ENCODE assay signal across 8 cellular contexts in genomic region chr14:49895480-49895879, GRCh38. TPM values are rescaled to one million over a fixed set of nuclear protein-coding genes. Genes with fewer than 3 reads are reported as not detected.
DNase-seq lines count a peak whose midpoint lies in the region; ATAC-seq and TF ChIP-seq lines count a peak whose summit lies in the region.

No MANE protein-coding gene starts in this region.

- H3K27ac ChIP-seq in HUES64 (ENCODE audit: low read depth, low read length), result no peak overlapping the region

- peak overlapping the region; percentile 89 for H3K4me3 ChIP-seq in AG10803 (ENCODE audit: low read length)
- peak overlapping the region; percentile 100 for H3K4me3 ChIP-seq in HUES64 (ENCODE audit: low read length)
- H3K4me3 ChIP-seq in astrocyte of the spinal cord (ENCODE audit: low read depth, low read length), result peak overlapping the region; percentile 90
- peak overlapping the region; percentile 97 for H3K4me3 ChIP-seq in mononuclear cell (ENCODE audit: low read length)

- H3K4me1 ChIP-seq in HUES64 (ENCODE audit: insufficient read depth, low read length) (peaks cover 24% of the 10 kb centered on the region), mononuclear cell (ENCODE audit: insufficient read depth, low read length) (peaks cover 27% of the 10 kb centered on the region)

- H3K9me3 ChIP-seq in HUES64 (ENCODE audit: insufficient read depth, low read depth, low read length) (no peaks in the 10 kb centered on the region), mononuclear cell (ENCODE audit: low read depth, low read length) (no peaks in the 10 kb centered on the region)

- peak overlapping the region; percentile 12; the same call in 1 of the 2 replicates for H3K9ac ChIP-seq in HUES64 (ENCODE audit: low read depth, low read length)

- no peaks in the 10 kb centered on the region for H3K27me3 ChIP-seq in HUES64 (ENCODE audit: insufficient read depth, low read length)
- no peaks in the 10 kb centered on the region for H3K27me3 ChIP-seq in mononuclear cell (ENCODE audit: insufficient read depth, low read length)

- 80% methylated on average over 4 of the region's 4 CpGs for WGBS in HUES64

- TF ChIP-seq CTCF in AG10803 (conservative IDR thresholded peaks at IDR 0.05; ENCODE audit: low read length), result no peak
- no peak for TF ChIP-seq CTCF in astrocyte of the spinal cord (IDR thresholded peaks at IDR 0.05; ENCODE audit: low read depth, low read length)
- TF ChIP-seq CTCF in GM13976 (IDR thresholded peaks at IDR 0.05; ENCODE audit: borderline replicate concordance, control extremely low read depth, extremely low read depth, insufficient read depth, missing control alignments), result no peak

- peaks cover 24% of the 10 kb centered on the region for H3K36me3 ChIP-seq in HUES64 (ENCODE audit: insufficient read depth, low read length)

- in situ Hi-C loops in astrocyte of the spinal cord (cut with HindIII; ENCODE audit: low sequenced_read_pairs), result no loop called here
- in situ Hi-C loops in GM13976 (cut with MboI; ENCODE audit: low sequenced_read_pairs, unreplicated experiment), result loop anchor here (10.0 kb wide), 2 partner anchors 109 to 189 kb away; no protein-coding TSS in a partner anchor

- ATAC-seq in GM21619 (IDR thresholded peaks at IDR 0.05; ENCODE audit: unreplicated experiment), result no peak
- ATAC-seq in HG02938 (IDR thresholded peaks at IDR 0.05; ENCODE audit: unreplicated experiment), result no peak

- DNase-seq in AG10803 (ENCODE audit: low read depth) (no peak), astrocyte of the spinal cord (ENCODE audit: low read depth, low spot score) (no peak), GM13976 (ENCODE audit: low spot score) (no peak)
- DNase-seq in activated CD4-positive, alpha-beta T cell treated with anti-CD3 and anti-CD28 coated beads for 1 hour, result no peak

RNA-seq across cellular contexts. Expression of gene ARF6, which starts 2.6 kb away (rescaled TPM):
- polyA plus RNA-seq in HUES64 (2013, experiment 1 of 2), result 39.8 TPM
- 41.8 TPM for polyA plus RNA-seq in HUES64 (2013, experiment 2 of 2)
- total RNA-seq in mononuclear cell, result 92.5 TPM

RNA-seq across cellular contexts. Expression of gene NEMF, which starts 42.9 kb away (rescaled TPM):
- polyA plus RNA-seq in HUES64 (2013, experiment 1 of 2), result 32.8 TPM
- 36.0 TPM for polyA plus RNA-seq in HUES64 (2013, experiment 2 of 2)
- 166 TPM for total RNA-seq in mononuclear cell
